In the genomic region with DNA sequence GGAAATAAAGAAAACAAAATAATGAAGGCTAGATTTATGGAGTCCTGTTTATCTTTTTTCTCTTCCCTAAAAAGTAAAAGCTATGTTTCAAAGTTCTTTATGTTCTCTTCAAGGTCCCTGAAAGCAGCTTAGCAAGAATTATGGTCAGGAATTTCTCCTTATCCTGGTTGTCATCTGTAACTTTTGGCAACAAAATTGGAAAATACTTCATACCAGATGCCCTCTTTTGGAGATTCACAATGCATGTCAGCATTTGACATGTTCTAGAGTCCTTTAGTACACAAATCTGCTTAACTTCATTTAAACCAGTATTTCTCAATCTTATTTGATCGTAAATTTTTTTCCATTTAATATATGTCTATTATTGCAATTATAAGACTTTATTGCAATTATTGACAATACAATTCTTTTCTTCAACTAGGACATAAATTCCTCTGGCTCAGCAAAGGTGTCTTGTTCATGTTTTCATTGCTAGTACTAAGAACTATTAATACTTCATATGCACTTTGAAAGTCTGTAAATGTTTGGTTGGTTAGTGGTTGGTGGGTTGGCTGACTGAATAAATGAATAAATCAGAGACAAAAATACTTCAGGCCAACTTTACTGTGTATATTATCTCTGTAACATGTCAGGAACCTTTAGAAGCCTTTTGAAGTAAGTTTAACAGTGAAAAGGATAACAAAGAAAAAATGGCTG, we compare ENCODE assay signal across 32 cellular contexts.
DNase-seq lines count a peak whose midpoint lies in the region; ATAC-seq, FAIRE-seq and TF ChIP-seq lines count a peak whose summit lies in the region.
"Had no signal": no experiment of that assay in that cellular context is flagged by ENCODE, and none has a peak within 500 bp of the region (broad histone marks: within the 10 kb centered on the region; RNA-seq: fewer than 3 reads in every experiment).

No MANE protein-coding gene starts in this region.

- peak; percentile 61 for FAIRE-seq in D721Med (lab: Jason Lieb, UNC)

- ATAC-seq in SK-N-SH treated with all-trans-retinoic acid at 6 μM for 48 hours = peak; percentile 88
- ATAC-seq: effector memory CD8-positive, alpha-beta T cell; gastroesophageal sphincter; left lobe of liver; naive thymus-derived CD4-positive, alpha-beta T cell had no signal

- no peak for DNase-seq in D721Med (ENCODE audit: insufficient read length, low spot score)
- peak; percentile 9 for DNase-seq in fibroblast of gingiva (ENCODE audit: low read depth)
- DNase-seq in NCI-H2171 (lab: John Stamatoyannopoulos, UW) = no peak
- no peak for DNase-seq in mucosa of gallbladder (ENCODE audit: low spot score)
- no peak for DNase-seq in GM13977 (ENCODE audit: low spot score)
- DNase-seq: activated CD4-positive, alpha-beta T cell treated with anti-CD3 and anti-CD28 coated beads for 48 hours; activated naive CD4-positive, alpha-beta T cell; activated T-cell treated with anti-CD3 and anti-CD28 coated beads, Interleukin-2, amount 50 U/mL, for 24 hours; amygdala; colonic mucosa; DMS53; effector memory CD8-positive, alpha-beta T cell; GDM1; GOT3; HFFc6; immature natural killer cell; mesendoderm; naive thymus-derived CD4-positive, alpha-beta T cell; NCI-H187; NCI-H69; nucleus accumbens; Peyer's patch; SHP77 treated with DMSO at 0.1 percent for 48 hours; T1000; thyroid gland; WERI-Rb-1 had no signal

- H3K4me3 ChIP-seq in rectal smooth muscle tissue (ENCODE audit: low read length) = no peak overlapping the region
- H3K4me3 ChIP-seq: BLaER1 treated with 17β-estradiol and CSF1 and Interleukin-3, amounts not matched to agents 10 nM and 100 nM; colonic mucosa; gastroesophageal sphincter; Peyer's patch; skin epidermis; thyroid gland had no signal

- in situ Hi-C loops in GM13977 (cut with MboI; ENCODE audit: low pct_unique_long_range_greater_than_20kb, low sequenced_read_pairs, unreplicated experiment) = no loop called here

- no peaks in the 10 kb centered on the region for H3K27me3 ChIP-seq in rectal smooth muscle tissue (ENCODE audit: control insufficient read depth, insufficient read depth, low read length)
- H3K27me3 ChIP-seq: BLaER1 treated with 17β-estradiol and CSF1 and Interleukin-3, amounts not matched to agents 10 nM and 100 nM; colonic mucosa; gastroesophageal sphincter; Peyer's patch; thyroid gland had no signal

- H3K27ac ChIP-seq in rectal smooth muscle tissue (ENCODE audit: low read depth, low read length) = peak overlapping the region; percentile 32
- H3K27ac ChIP-seq: BLaER1 treated with 17β-estradiol and CSF1 and Interleukin-3, amounts not matched to agents 10 nM and 100 nM; colonic mucosa; gastroesophageal sphincter; Peyer's patch; thyroid gland; WERI-Rb-1 had no signal

- no peak overlapping the region for H3K9ac ChIP-seq in rectal smooth muscle tissue (ENCODE audit: low read length)
- H3K9ac ChIP-seq: BLaER1 treated with 17β-estradiol and CSF1 and Interleukin-3, amounts not matched to agents 10 nM and 100 nM had no signal

- H3K4me1 ChIP-seq in rectal smooth muscle tissue (ENCODE audit: control insufficient read depth, insufficient read depth, low read length) = peaks cover 9% of the 10 kb centered on the region
- H3K4me1 ChIP-seq: BLaER1 treated with 17β-estradiol and CSF1 and Interleukin-3, amounts not matched to agents 10 nM and 100 nM; colonic mucosa; Peyer's patch; thyroid gland had no signal

- H3K36me3 ChIP-seq in rectal smooth muscle tissue (ENCODE audit: control insufficient read depth, insufficient read depth, low read length) = no peaks in the 10 kb centered on the region
- H3K36me3 ChIP-seq: BLaER1 treated with 17β-estradiol and CSF1 and Interleukin-3, amounts not matched to agents 10 nM and 100 nM; colonic mucosa; gastroesophageal sphincter; Peyer's patch; thyroid gland; WERI-Rb-1 had no signal

- TF ChIP-seq CTCF in D721Med (IDR thresholded peaks at IDR 0.05; ENCODE audit: insufficient read depth, missing control alignments) (peak; percentile 2), GM13977 (IDR thresholded peaks at IDR 0.05; ENCODE audit: extremely low read depth, insufficient read depth, missing control alignments) (no peak)

TF ChIP-seq in SK-N-SH treated with all-trans-retinoic acid at 6 μM for 48 hours, 23 proteins besides CTCF, POLR2A, EP300 and RAD21 (continues in another document):
- TF ChIP-seq, protein P1, sequence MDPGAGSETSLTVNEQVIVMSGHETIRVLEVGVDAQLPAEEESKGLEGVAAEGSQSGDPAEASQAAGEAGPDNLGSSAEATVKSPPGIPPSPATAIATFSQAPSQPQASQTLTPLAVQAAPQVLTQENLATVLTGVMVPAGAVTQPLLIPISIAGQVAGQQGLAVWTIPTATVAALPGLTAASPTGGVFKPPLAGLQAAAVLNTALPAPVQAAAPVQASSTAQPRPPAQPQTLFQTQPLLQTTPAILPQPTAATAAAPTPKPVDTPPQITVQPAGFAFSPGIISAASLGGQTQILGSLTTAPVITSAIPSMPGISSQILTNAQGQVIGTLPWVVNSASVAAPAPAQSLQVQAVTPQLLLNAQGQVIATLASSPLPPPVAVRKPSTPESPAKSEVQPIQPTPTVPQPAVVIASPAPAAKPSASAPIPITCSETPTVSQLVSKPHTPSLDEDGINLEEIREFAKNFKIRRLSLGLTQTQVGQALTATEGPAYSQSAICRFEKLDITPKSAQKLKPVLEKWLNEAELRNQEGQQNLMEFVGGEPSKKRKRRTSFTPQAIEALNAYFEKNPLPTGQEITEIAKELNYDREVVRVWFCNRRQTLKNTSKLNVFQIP (CRISPR knock-in tag; IDR thresholded peaks at IDR 0.05; ENCODE audit: borderline replicate concordance, low read depth) = peak; percentile 86; the same call in 1 of the 2 replicates
- no peak for TF ChIP-seq OSR1 (CRISPR knock-in tag; IDR thresholded peaks at IDR 0.05)
- no peak for TF ChIP-seq ZNF565 (CRISPR knock-in tag; conservative IDR thresholded peaks at IDR 0.05; ENCODE audit: low read depth)
- peak; percentile 98 for TF ChIP-seq ISL1 (CRISPR knock-in tag; IDR thresholded peaks at IDR 0.05)
- TF ChIP-seq, protein P2, sequence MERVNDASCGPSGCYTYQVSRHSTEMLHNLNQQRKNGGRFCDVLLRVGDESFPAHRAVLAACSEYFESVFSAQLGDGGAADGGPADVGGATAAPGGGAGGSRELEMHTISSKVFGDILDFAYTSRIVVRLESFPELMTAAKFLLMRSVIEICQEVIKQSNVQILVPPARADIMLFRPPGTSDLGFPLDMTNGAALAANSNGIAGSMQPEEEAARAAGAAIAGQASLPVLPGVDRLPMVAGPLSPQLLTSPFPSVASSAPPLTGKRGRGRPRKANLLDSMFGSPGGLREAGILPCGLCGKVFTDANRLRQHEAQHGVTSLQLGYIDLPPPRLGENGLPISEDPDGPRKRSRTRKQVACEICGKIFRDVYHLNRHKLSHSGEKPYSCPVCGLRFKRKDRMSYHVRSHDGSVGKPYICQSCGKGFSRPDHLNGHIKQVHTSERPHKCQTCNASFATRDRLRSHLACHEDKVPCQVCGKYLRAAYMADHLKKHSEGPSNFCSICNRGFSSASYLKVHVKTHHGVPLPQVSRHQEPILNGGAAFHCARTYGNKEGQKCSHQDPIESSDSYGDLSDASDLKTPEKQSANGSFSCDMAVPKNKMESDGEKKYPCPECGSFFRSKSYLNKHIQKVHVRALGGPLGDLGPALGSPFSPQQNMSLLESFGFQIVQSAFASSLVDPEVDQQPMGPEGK (CRISPR knock-in tag; IDR thresholded peaks at IDR 0.05; ENCODE audit: borderline replicate concordance) = peak; percentile 81; the same call in 1 of the 2 replicates
- no peak for TF ChIP-seq ARNTL (CRISPR knock-in tag; IDR thresholded peaks at IDR 0.05; ENCODE audit: borderline replicate concordance, low read depth)
- TF ChIP-seq ZFP30 (CRISPR knock-in tag; IDR thresholded peaks at IDR 0.05) = no peak
- TF ChIP-seq PPARA (CRISPR knock-in tag; IDR thresholded peaks at IDR 0.05; ENCODE audit: borderline replicate concordance) = no peak
- no peak; the same call in 1 of the 2 replicates for TF ChIP-seq TCF4 (CRISPR knock-in tag; IDR thresholded peaks at IDR 0.05; ENCODE audit: borderline replicate concordance)
- no peak for TF ChIP-seq ZNF70 (CRISPR knock-in tag; IDR thresholded peaks at IDR 0.05)
- TF ChIP-seq ZC3H10 (CRISPR knock-in tag; IDR thresholded peaks at IDR 0.05) = peak; percentile 42; the same call in 1 of the 2 replicates
- TF ChIP-seq CSRNP3 (CRISPR knock-in tag; IDR thresholded peaks at IDR 0.05) = no peak
- TF ChIP-seq ZNF8 (CRISPR knock-in tag; IDR thresholded peaks at IDR 0.05) = peak; percentile 40; the same call in 1 of the 2 replicates
- TF ChIP-seq TOX (CRISPR knock-in tag; IDR thresholded peaks at IDR 0.05; ENCODE audit: borderline replicate concordance) = peak; percentile 64
- no peak for TF ChIP-seq ZFP3 (CRISPR knock-in tag; IDR thresholded peaks at IDR 0.05)
- TF ChIP-seq SNAI2 (CRISPR knock-in tag; IDR thresholded peaks at IDR 0.05) = no peak
- no peak for TF ChIP-seq ESRRG (CRISPR knock-in tag; IDR thresholded peaks at IDR 0.05)
- TF ChIP-seq CREB5 (CRISPR knock-in tag; IDR thresholded peaks at IDR 0.05; ENCODE audit: low read depth) = peak; percentile 84; the same call in 1 of the 2 replicates
- TF ChIP-seq CSDC2 (CRISPR knock-in tag; IDR thresholded peaks at IDR 0.05) = no peak
- no peak for TF ChIP-seq GLIS3 (CRISPR knock-in tag; IDR thresholded peaks at IDR 0.05)
